ENCODE assay signal across 18 cellular contexts in genomic region chr7:657565-658119, GRCh38.
A peak's percentile ranks its signal among the peaks of the same experiment; 100 is the strongest.
DNase-seq lines count a peak whose midpoint lies in the region; ATAC-seq, FAIRE-seq and TF ChIP-seq lines count a peak whose summit lies in the region.
"Had no signal": no experiment of that assay in that cellular context is flagged by ENCODE, and none has a peak within 500 bp of the region (broad histone marks: within the 10 kb centered on the region; RNA-seq: fewer than 3 reads in every experiment).

No MANE protein-coding gene starts in this region.

- peak overlapping the region; percentile 31 for H3K4me2 ChIP-seq in smooth muscle cell

- H3K9ac ChIP-seq in smooth muscle cell (ENCODE audit: low read depth) = no peak overlapping the region

- 37% methylated on average over 16 of the region's 16 CpGs for whole genome bisulfite sequencing in smooth muscle cell (ENCODE audit: low lambda C conversion rate)

- ATAC-seq in left ventricle myocardium superior (peak; percentile 96), GM18861 (IDR thresholded peaks at IDR 0.05; ENCODE audit: unreplicated experiment) (no peak)
- ATAC-seq: activated T-cell treated with anti-CD3 and anti-CD28 coated beads, Interleukin-2, amount 50 U/mL, for 4 hours; natural killer cell treated with Interleukin-12 subunit alpha and Interleukin-12 subunit beta and Interleukin-15 and Interleukin-18, amount 100 ng/mL, for 72 hours had no signal

- no peak overlapping the region for H3K27ac ChIP-seq in smooth muscle cell (ENCODE audit: low read depth)
- H3K27ac ChIP-seq: brain microvascular endothelial cell, epithelial cell of prostate had no signal

- no peak overlapping the region for H2AFZ ChIP-seq in smooth muscle cell (ENCODE audit: low read depth)

- peak; percentile 66 for FAIRE-seq in HTR-8/SVneo (lab: Jason Lieb, UNC)

- H3F3A ChIP-seq in smooth muscle cell (ENCODE audit: low read depth) = no peaks in the 10 kb centered on the region

- H3K36me3 ChIP-seq in smooth muscle cell (ENCODE audit: low read depth) = no peaks in the 10 kb centered on the region
- H3K36me3 ChIP-seq: brain microvascular endothelial cell had no signal

- no peak overlapping the region for H3K4me3 ChIP-seq in smooth muscle cell

- no peaks in the 10 kb centered on the region for H3K27me3 ChIP-seq in smooth muscle cell (ENCODE audit: low read depth)
- H3K27me3 ChIP-seq: brain microvascular endothelial cell had no signal

- no peaks in the 10 kb centered on the region for H4K20me1 ChIP-seq in smooth muscle cell (ENCODE audit: low read depth)

- DNase-seq in HTR-8/SVneo (ENCODE audit: insufficient read length, low spot score) = no peak
- peak; percentile 27 for DNase-seq in SK-N-DZ (ENCODE audit: low spot score)
- peak; percentile 58 for DNase-seq in left ventricle myocardium superior
- DNase-seq in smooth muscle cell (lab: John Stamatoyannopoulos, UW; ENCODE audit: unreplicated experiment) = no peak
- DNase-seq in activated CD8-positive, alpha-beta memory T cell treated with anti-CD3 and anti-CD28 coated beads, Interleukin-2, amount 50 U/mL, for 48 hours = no peak
- DNase-seq in activated effector memory CD4-positive, alpha-beta T cell treated with Interleukin-2 at 50 U/mL for 16 hours = no peak
- DNase-seq in activated CD4-positive, alpha-beta T cell treated with anti-CD3 and anti-CD28 coated beads for 48 hours = no peak
- DNase-seq: activated B cell treated with CpG ODN at 0.5 μM for 24 hours; activated T-cell treated with anti-CD3 and anti-CD28 coated beads, Interleukin-2, amount 50 U/mL, for 4 hours; brain microvascular endothelial cell; CD4-positive, alpha-beta T cell; NCI-H446; SHP77 treated with DMSO at 0.1 percent for 48 hours; stimulated activated CD4-positive, alpha-beta T cell treated with anti-CD3 and anti-CD28 coated beads, Interleukin-15, amount 100 ng/mL, for 24 hours; stimulated activated CD8-positive, alpha-beta memory T cell treated with anti-CD3 and anti-CD28 coated beads, Interleukin-4, amount 100 ng/mL, for 48 hours had no signal

- no peak for TF ChIP-seq CTCF in smooth muscle cell (IDR thresholded peaks at IDR 0.05; ENCODE audit: borderline replicate concordance, insufficient read depth, poor library complexity, severe bottlenecking)

- intact Hi-C loops in left ventricle myocardium superior (cut with micrococcal nuclease) = no loop called here

- H3K79me2 ChIP-seq in smooth muscle cell (ENCODE audit: low read depth) = no peaks in the 10 kb centered on the region

- H3K4me1 ChIP-seq in smooth muscle cell (ENCODE audit: low read depth) = no peaks in the 10 kb centered on the region

- H3K9me3 ChIP-seq in smooth muscle cell (replicated peaks; ENCODE audit: low read depth) = no peaks in the 10 kb centered on the region

Comparison
In these comparisons a context has a peak if more than half of its experiments do, and no peak if none do; other contexts are left out.
1. DNase-seq: peak in SK-N-DZ (single experiment) and left ventricle myocardium superior (single experiment); none in HTR-8/SVneo (single experiment), smooth muscle cell (single experiment), activated CD8-positive, alpha-beta memory T cell treated with anti-CD3 and anti-CD28 coated beads, Interleukin-2, amount 50 U/mL, for 48 hours (single experiment), activated effector memory CD4-positive, alpha-beta T cell treated with Interleukin-2 at 50 U/mL for 16 hours (single experiment) and activated CD4-positive, alpha-beta T cell treated with anti-CD3 and anti-CD28 coated beads for 48 hours (single experiment).